19 cellular contexts compared by ENCODE assay signal in the genomic region with DNA sequence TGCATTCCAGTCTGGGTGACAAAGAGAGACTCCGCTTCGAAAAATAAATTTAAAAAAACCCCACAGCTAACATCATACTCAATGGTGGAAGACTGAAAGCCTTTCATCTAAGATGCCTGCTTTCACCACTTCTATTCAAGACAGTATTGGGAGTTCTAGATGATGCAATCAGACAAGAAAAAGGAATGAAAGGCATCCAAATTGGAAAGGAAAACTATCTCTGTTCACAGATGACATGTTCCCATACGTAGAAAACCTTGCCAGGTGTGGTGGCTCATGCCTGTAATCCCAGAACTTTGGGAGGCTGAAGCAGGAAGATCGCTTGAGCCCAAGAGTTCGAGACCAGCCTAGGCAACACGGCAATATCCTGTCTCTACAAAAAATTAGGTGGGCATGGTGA. TPM values are rescaled to one million over a fixed set of nuclear protein-coding genes. Genes with fewer than 3 reads are reported as not detected.
DNase-seq lines count a peak whose midpoint lies in the region; ATAC-seq, FAIRE-seq and TF ChIP-seq lines count a peak whose summit lies in the region.
"Had no signal": no experiment of that assay in that cellular context is flagged by ENCODE, and none has a peak within 500 bp of the region (broad histone marks: within the 10 kb centered on the region; RNA-seq: fewer than 3 reads in every experiment).

No MANE protein-coding gene starts in this region.

- in situ Hi-C loops in K562 (cut with MboI): no loop called here

- H3K36me3 ChIP-seq in K562 (ENCODE audit: control insufficient read depth, insufficient read depth, low read length) (peaks cover 16% of the 10 kb centered on the region; the same call in 2 of the 3 replicates), liver (ENCODE audit: control insufficient read depth in 4 of 4, insufficient read depth in 3 of 4, low read depth in 1 of 4, low read length in 3 of 4) (no peaks in the 10 kb centered on the region), SJCRH30 (no peaks in the 10 kb centered on the region)

- CTCF ChIA-PET in K562 (lab: Yijun Ruan, JAX; ENCODE audit: low intra/inter-chr PET ratio): no interaction called here

- no peak for TF ChIP-seq POLR2A in K562 (conservative IDR thresholded peaks at IDR 0.05)

- FAIRE-seq in K562 (lab: Jason Lieb, UNC): no peak
- no peak for FAIRE-seq in GM19239 (lab: Jason Lieb, UNC)
- FAIRE-seq: GM12878, H54 had no signal

- BruUV-seq in K562 (replicated peaks; lab: Mats Ljungman, UMichigan): no TSS peak

- intact Hi-C loops in K562 (cut with micrococcal nuclease): no loop called here

- TF ChIP-seq RAD21 in K562 (CRISPR knock-in tag; conservative IDR thresholded peaks at IDR 0.05 in 1 of 2, IDR thresholded peaks at IDR 0.05 in 1 of 2) (no peak), liver (IDR thresholded peaks at IDR 0.05) (no peak)

- no peaks in the 10 kb centered on the region for H3K9me1 ChIP-seq in K562 (ENCODE audit: control insufficient read depth, insufficient read depth, low read length)

- POLR2A ChIA-PET in K562 (lab: Yijun Ruan, JAX): interaction anchor here (1.0 to 1.1 kb wide), 2 partner anchors 8 to 23 kb away, joined by 3 to 6 read pairs; no protein-coding TSS in a partner anchor

- H3K4me1 ChIP-seq in K562 (replicated peaks in 1 of 2; ENCODE audit: control insufficient read depth in 2 of 2, insufficient read depth in 2 of 2, low read length in 2 of 2) (peaks cover 15 to 19% of the 10 kb centered on the region in 2 experiments), liver (ENCODE audit: control insufficient read depth in 4 of 4, insufficient read depth in 4 of 4, low read length in 3 of 4) (peaks cover 18 to 63% (median 54%) of the 10 kb centered on the region in 4 donors), SJCRH30 (no peaks in the 10 kb centered on the region)

- H3K27me3 ChIP-seq in K562 (ENCODE audit: control insufficient read depth in 2 of 2, insufficient read depth in 2 of 2, low read length in 2 of 2) (no peaks in the 10 kb centered on the region), liver (ENCODE audit: control insufficient read depth in 4 of 4, insufficient read depth in 4 of 4, low read length in 3 of 4) (no peaks in the 10 kb centered on the region), SJCRH30 (no peaks in the 10 kb centered on the region)
- H3K27me3 ChIP-seq: BLaER1 treated with 17β-estradiol and CSF1 and Interleukin-3, amounts not matched to agents 10 nM and 100 nM had no signal

- ATAC-seq in K562: no peak
- ATAC-seq: CD8-positive, alpha-beta T cell; GM12878; GM23338 had no signal

- H3K4me3 ChIP-seq in K562 (no peak overlapping the region), fibroblast of the aortic adventitia (ENCODE audit: low read depth, low read length) (no peak overlapping the region), liver (ENCODE audit: low read depth in 1 of 3, low read length in 3 of 3) (peak overlapping the region in 1 of 3 donors; percentile 3), SJCRH30 (no peak overlapping the region)
- H3K4me3 ChIP-seq: BLaER1 treated with 17β-estradiol and CSF1 and Interleukin-3, amounts not matched to agents 10 nM and 100 nM; GM12878; GM23338 had no signal

- peaks cover 29% of the 10 kb centered on the region for H3K79me2 ChIP-seq in K562 (ENCODE audit: control insufficient read depth, insufficient read depth, low read length)

- DNase-seq in EH (ENCODE audit: low read depth): peak; percentile 8
- DNase-seq in K562 (ENCODE audit: extremely low read depth in 1 of 4, low spot score in 3 of 4): no peak
- DNase-seq in fibroblast of the aortic adventitia (ENCODE audit: low read depth): peak; percentile 21
- DNase-seq in occipital lobe (lab: John Stamatoyannopoulos, UW): no peak
- no peak for DNase-seq in HuH-7 (ENCODE audit: low spot score)
- DNase-seq in SJCRH30: no peak
- no peak for DNase-seq in GM19239 (ENCODE audit: insufficient read length, low spot score)
- DNase-seq: 8988T; Calu3; CD8-positive, alpha-beta T cell; DMS79 treated with DMSO at 0.1 percent for 48 hours; EL; HCEC 1CT had no signal

- no peak for TF ChIP-seq EP300 in K562 (IDR thresholded peaks at IDR 0.05; ENCODE audit: low read length)

- no peak for TF ChIP-seq CTCF in K562 (IDR thresholded peaks at IDR 0.05 in 2 of 3, conservative IDR thresholded peaks at IDR 0.05 in 1 of 3; ENCODE audit: insufficient read depth in 2 of 3, low read depth in 1 of 3, low read length in 3 of 3)
- TF ChIP-seq CTCF in fibroblast of the aortic adventitia (IDR thresholded peaks at IDR 0.05; ENCODE audit: insufficient read depth, low read length): no peak
- no peak for TF ChIP-seq CTCF in liver (IDR thresholded peaks at IDR 0.05; ENCODE audit: low read depth, low read length, missing input control)

- no peak overlapping the region for H3K27ac ChIP-seq in K562 (ENCODE audit: extremely low read depth, low read depth, low read length)
- H3K27ac ChIP-seq in liver (ENCODE audit: low read depth in 1 of 2, low read length in 2 of 2): peak overlapping the region; percentile 81 to 82
- H3K27ac ChIP-seq in SJCRH30: no peak overlapping the region
- H3K27ac ChIP-seq: BLaER1 treated with 17β-estradiol and CSF1 and Interleukin-3, amounts not matched to agents 10 nM and 100 nM; HL-60 had no signal

- H3K9ac ChIP-seq in K562 (ENCODE audit: insufficient read depth in 1 of 2, low read depth in 2 of 2, low read length in 2 of 2) (no peak overlapping the region), liver (ENCODE audit: low read depth in 1 of 2, low read length in 2 of 2) (no peak overlapping the region)
- H3K9ac ChIP-seq: BLaER1 treated with 17β-estradiol and CSF1 and Interleukin-3, amounts not matched to agents 10 nM and 100 nM had no signal

- H3K4me2 ChIP-seq in K562 (ENCODE audit: insufficient read depth, low read length): no peak overlapping the region
- H3K4me2 ChIP-seq: BLaER1 treated with 17β-estradiol and CSF1 and Interleukin-3, amounts not matched to agents 10 nM and 100 nM; GM23338 had no signal

- H3K9me3 ChIP-seq in K562 (replicated peaks; ENCODE audit: control insufficient read depth, insufficient read depth, low read depth, low read length) (no peaks in the 10 kb centered on the region), liver (ENCODE audit: control insufficient read depth in 4 of 4, low read length in 3 of 4) (no peaks in the 10 kb centered on the region), SJCRH30 (replicated peaks) (no peaks in the 10 kb centered on the region)
- H3K9me3 ChIP-seq: BLaER1 treated with 17β-estradiol and CSF1 and Interleukin-3, amounts not matched to agents 10 nM and 100 nM had no signal

- H4K20me1 ChIP-seq in K562 (replicated peaks; ENCODE audit: control insufficient read depth, insufficient read depth, low read length): no peaks in the 10 kb centered on the region

- no peak overlapping the region for H2AFZ ChIP-seq in K562 (ENCODE audit: low read depth, low read length)
- H2AFZ ChIP-seq: GM23338 had no signal

- 91% methylated on average over 6 of the region's 6 CpGs for WGBS in K562 (ENCODE audit: insufficient coverage, low coverage, missing lambda C conversion rate)
- WGBS in liver: 96% methylated on average over 6 of the region's 6 CpGs

RNA-seq across cellular contexts. Expression of a gene that starts 31.1 kb away (rescaled TPM):
- 28.9 and 56.2 TPM in 2 replicates for total RNA-seq in K562 (2011; cell fraction: chromatin; rRNA removed; ENCODE audit: low replicate concordance)
- 28.6 and 28.7 TPM in 2 replicates for total RNA-seq in K562 (2011; cell fraction: nucleolus; rRNA removed)
- 26.3 and 27.1 TPM in 2 replicates for total RNA-seq in K562 (2011; cell fraction: nucleoplasm; rRNA removed)
- total RNA-seq in K562 (2014; rRNA removed) (4.5 and 7.7 TPM in 2 replicates), K562 (2014; rRNA removed; fragmentation: Illumina TruSeq; extraction: Trizol) (4.8 TPM in 2 replicates), K562 (2015; rRNA removed; fragmentation: Illumina TruSeq; extraction: Trizol) (5.9 and 6.4 TPM in 2 replicates), K562 (2021) (16.2 and 19.3 TPM in 2 replicates), fibroblast of the aortic adventitia (ENCODE audit: low replicate concordance) (3.1 and 6.4 TPM in 2 replicates), liver (10 to 100 TPM in 1 of 2 donors, 1 to 10 TPM in 1; 9.8 to 12.8 TPM), occipital lobe (4.4 TPM)
- polyA plus RNA-seq in K562 (2011; rRNA removed) (10.4 and 19.8 TPM in 2 replicates), K562 (2014; fragmentation: Illumina TruSeq; extraction: Trizol) (14.8 and 15.4 TPM in 2 replicates), K562 (2014; fragmentation: Nextera tagmentation; extraction: Ambion mirVana) (1 to 10 TPM in 1 of 2 experiments, under 1 TPM in 1; 0.61 to 1.4 TPM), K562 (2014; rRNA removed) (9.9 and 10.2 TPM in 2 replicates), liver (10 to 100 TPM; 14.9 to 15.5 TPM)
- polyA plus RNA-seq in K562 (2011; cell fraction: cytosol; rRNA removed): 12.6 and 15.1 TPM in 2 replicates
- polyA plus RNA-seq in K562 (2011; cell fraction: nucleus; rRNA removed): 35.3 and 40.0 TPM in 2 replicates
- 11.5 and 16.0 TPM in 2 replicates for polyA plus RNA-seq in K562 (2012)
- polyA minus RNA-seq in K562 (2011; rRNA and poly(A)+ RNA removed): 20.3 and 21.7 TPM in 2 replicates
- 10.1 and 10.7 TPM in 2 replicates for polyA minus RNA-seq in K562 (2011; cell fraction: cytosol; rRNA and poly(A)+ RNA removed)
- 12.9 and 17.8 TPM in 2 replicates for polyA minus RNA-seq in K562 (2011; cell fraction: nucleus; rRNA and poly(A)+ RNA removed)
- 3.9 and 4.9 TPM in 2 replicates for total RNA-seq in SJCRH30 (2014; rRNA removed; shearing (Covaris generic))

RNA-seq across cellular contexts. Expression of a gene that starts 31.4 kb away (rescaled TPM):
- total RNA-seq in K562 (2011; cell fraction: chromatin; rRNA removed; ENCODE audit: low replicate concordance): 0.86 TPM in 1 of 2 replicates, not detected in the other
- 0.39 and 0.67 TPM in 2 replicates for total RNA-seq in K562 (2011; cell fraction: nucleolus; rRNA removed)
- total RNA-seq in K562 (2011; cell fraction: nucleoplasm; rRNA removed): 0.15 TPM in 1 of 2 replicates, not detected in the other
- total RNA-seq in K562 (2014; rRNA removed) (not detected in 2 replicates), K562 (2014; rRNA removed; fragmentation: Illumina TruSeq; extraction: Trizol) (not detected in 2 replicates), K562 (2015; rRNA removed; fragmentation: Illumina TruSeq; extraction: Trizol) (0.11 and 0.14 TPM in 2 replicates), K562 (2021) (not detected in 2 replicates), fibroblast of the aortic adventitia (ENCODE audit: low replicate concordance) (0.99 and 1.8 TPM in 2 replicates), liver (under 1 TPM; 0.09 to 0.75 TPM), occipital lobe (3.7 TPM)
- polyA plus RNA-seq in K562 (2011; rRNA removed) (0.11 and 0.12 TPM in 2 replicates), K562 (2014; fragmentation: Illumina TruSeq; extraction: Trizol) (0.04 and 0.22 TPM in 2 replicates), K562 (2014; fragmentation: Nextera tagmentation; extraction: Ambion mirVana) (under 1 TPM in 1 of 2 experiments, not detected in 1; 0.03 TPM), K562 (2014; rRNA removed) (0.24 and 0.35 TPM in 2 replicates), liver (1 to 10 TPM in 1 of 2 donors, under 1 TPM in 1; 0.62 to 1.5 TPM)
- polyA plus RNA-seq in K562 (2011; cell fraction: cytosol; rRNA removed): 0.04 and 0.21 TPM in 2 replicates
- 1.6 and 1.9 TPM in 2 replicates for polyA plus RNA-seq in K562 (2011; cell fraction: nucleus; rRNA removed)
- polyA plus RNA-seq in K562 (2012): 0.10 TPM in 1 of 2 replicates, not detected in the other
- 0.24 and 0.39 TPM in 2 replicates for polyA minus RNA-seq in K562 (2011; rRNA and poly(A)+ RNA removed)
- not detected in 2 replicates for polyA minus RNA-seq in K562 (2011; cell fraction: cytosol; rRNA and poly(A)+ RNA removed)
- 0.13 TPM in 1 of 2 replicates, not detected in the other for polyA minus RNA-seq in K562 (2011; cell fraction: nucleus; rRNA and poly(A)+ RNA removed)
- total RNA-seq in SJCRH30 (2014; rRNA removed; shearing (Covaris generic)): 0.33 and 0.49 TPM in 2 replicates

RNA-seq across cellular contexts. Expression of a gene that starts 56.2 kb away (rescaled TPM):
- 16.5 and 30.9 TPM in 2 replicates for total RNA-seq in K562 (2011; cell fraction: chromatin; rRNA removed; ENCODE audit: low replicate concordance)
- 18.7 and 21.7 TPM in 2 replicates for total RNA-seq in K562 (2011; cell fraction: nucleolus; rRNA removed)
- 19.6 and 25.8 TPM in 2 replicates for total RNA-seq in K562 (2011; cell fraction: nucleoplasm; rRNA removed)
- total RNA-seq in K562 (2014; rRNA removed) (11.8 and 12.4 TPM in 2 replicates), K562 (2014; rRNA removed; fragmentation: Illumina TruSeq; extraction: Trizol) (7.9 and 9.0 TPM in 2 replicates), K562 (2015; rRNA removed; fragmentation: Illumina TruSeq; extraction: Trizol) (11.1 and 11.2 TPM in 2 replicates), K562 (2021) (14.0 and 14.6 TPM in 2 replicates), fibroblast of the aortic adventitia (ENCODE audit: low replicate concordance) (11.9 and 14.1 TPM in 2 replicates), liver (10 to 100 TPM; 12.7 to 48.8 TPM), occipital lobe (51.5 TPM)
- polyA plus RNA-seq in K562 (2011; rRNA removed) (13.4 and 15.8 TPM in 2 replicates), K562 (2014; fragmentation: Illumina TruSeq; extraction: Trizol) (9.2 and 10.0 TPM in 2 replicates), K562 (2014; fragmentation: Nextera tagmentation; extraction: Ambion mirVana) (1 to 10 TPM; 1.9 TPM), K562 (2014; rRNA removed) (11.9 and 16.7 TPM in 2 replicates), liver (10 to 100 TPM; 20.7 to 37.1 TPM)
- 15.2 and 18.0 TPM in 2 replicates for polyA plus RNA-seq in K562 (2011; cell fraction: cytosol; rRNA removed)
- polyA plus RNA-seq in K562 (2011; cell fraction: nucleus; rRNA removed): 10.4 and 13.8 TPM in 2 replicates
- polyA plus RNA-seq in K562 (2012): 8.1 and 12.3 TPM in 2 replicates
- polyA minus RNA-seq in K562 (2011; rRNA and poly(A)+ RNA removed): 11.9 and 16.8 TPM in 2 replicates
- polyA minus RNA-seq in K562 (2011; cell fraction: cytosol; rRNA and poly(A)+ RNA removed): 9.1 and 12.4 TPM in 2 replicates
- polyA minus RNA-seq in K562 (2011; cell fraction: nucleus; rRNA and poly(A)+ RNA removed): 4.6 and 4.7 TPM in 2 replicates
- 10.5 and 11.2 TPM in 2 replicates for total RNA-seq in SJCRH30 (2014; rRNA removed; shearing (Covaris generic))

Comparison
In these comparisons a context has a peak if more than half of its experiments do, and no peak if none do; other contexts are left out.
1. DNase-seq: peak in EH (single experiment) and fibroblast of the aortic adventitia (single experiment); none in K562 (0 of 4), occipital lobe (single experiment), HuH-7 (single experiment), SJCRH30 (0 of 2) and GM19239 (single experiment).
2. H3K27ac ChIP-seq: peak in liver (2 of 2); none in K562 (single experiment) and SJCRH30 (single experiment).